Comparison of ENCODE assay signal across 1 cellular context in the genomic region with DNA sequence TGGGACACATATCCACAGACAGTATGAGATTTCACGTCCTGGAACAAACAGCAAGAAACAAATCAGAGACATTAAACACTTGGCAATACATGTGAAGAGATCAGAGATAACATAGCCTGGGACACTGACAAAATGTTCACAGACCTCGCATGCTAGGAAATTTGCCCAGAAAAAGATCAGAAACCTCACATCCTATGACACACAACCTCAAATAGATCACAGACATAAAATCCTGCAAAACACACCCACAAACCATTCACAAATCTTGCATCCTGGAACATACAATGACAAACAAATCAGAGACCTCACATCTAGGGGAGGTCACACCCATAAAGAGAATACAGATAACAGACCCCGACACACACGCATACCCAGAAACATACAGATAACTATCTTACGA.
TF ChIP-seq lines count a peak whose summit lies in the region.

No MANE protein-coding gene starts in this region.

TF ChIP-seq in WTC11, 78 proteins besides CTCF, POLR2A, EP300 and RAD21 (continued from another document):
- TF ChIP-seq, protein P1, sequence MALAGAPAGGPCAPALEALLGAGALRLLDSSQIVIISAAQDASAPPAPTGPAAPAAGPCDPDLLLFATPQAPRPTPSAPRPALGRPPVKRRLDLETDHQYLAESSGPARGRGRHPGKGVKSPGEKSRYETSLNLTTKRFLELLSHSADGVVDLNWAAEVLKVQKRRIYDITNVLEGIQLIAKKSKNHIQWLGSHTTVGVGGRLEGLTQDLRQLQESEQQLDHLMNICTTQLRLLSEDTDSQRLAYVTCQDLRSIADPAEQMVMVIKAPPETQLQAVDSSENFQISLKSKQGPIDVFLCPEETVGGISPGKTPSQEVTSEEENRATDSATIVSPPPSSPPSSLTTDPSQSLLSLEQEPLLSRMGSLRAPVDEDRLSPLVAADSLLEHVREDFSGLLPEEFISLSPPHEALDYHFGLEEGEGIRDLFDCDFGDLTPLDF (CRISPR knock-in tag; IDR thresholded peaks at IDR 0.05) = no peak
- TF ChIP-seq, protein P2, sequence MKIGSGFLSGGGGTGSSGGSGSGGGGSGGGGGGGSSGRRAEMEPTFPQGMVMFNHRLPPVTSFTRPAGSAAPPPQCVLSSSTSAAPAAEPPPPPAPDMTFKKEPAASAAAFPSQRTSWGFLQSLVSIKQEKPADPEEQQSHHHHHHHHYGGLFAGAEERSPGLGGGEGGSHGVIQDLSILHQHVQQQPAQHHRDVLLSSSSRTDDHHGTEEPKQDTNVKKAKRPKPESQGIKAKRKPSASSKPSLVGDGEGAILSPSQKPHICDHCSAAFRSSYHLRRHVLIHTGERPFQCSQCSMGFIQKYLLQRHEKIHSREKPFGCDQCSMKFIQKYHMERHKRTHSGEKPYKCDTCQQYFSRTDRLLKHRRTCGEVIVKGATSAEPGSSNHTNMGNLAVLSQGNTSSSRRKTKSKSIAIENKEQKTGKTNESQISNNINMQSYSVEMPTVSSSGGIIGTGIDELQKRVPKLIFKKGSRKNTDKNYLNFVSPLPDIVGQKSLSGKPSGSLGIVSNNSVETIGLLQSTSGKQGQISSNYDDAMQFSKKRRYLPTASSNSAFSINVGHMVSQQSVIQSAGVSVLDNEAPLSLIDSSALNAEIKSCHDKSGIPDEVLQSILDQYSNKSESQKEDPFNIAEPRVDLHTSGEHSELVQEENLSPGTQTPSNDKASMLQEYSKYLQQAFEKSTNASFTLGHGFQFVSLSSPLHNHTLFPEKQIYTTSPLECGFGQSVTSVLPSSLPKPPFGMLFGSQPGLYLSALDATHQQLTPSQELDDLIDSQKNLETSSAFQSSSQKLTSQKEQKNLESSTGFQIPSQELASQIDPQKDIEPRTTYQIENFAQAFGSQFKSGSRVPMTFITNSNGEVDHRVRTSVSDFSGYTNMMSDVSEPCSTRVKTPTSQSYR (CRISPR knock-in tag; IDR thresholded peaks at IDR 0.05) = no peak
- TF ChIP-seq, protein P3, sequence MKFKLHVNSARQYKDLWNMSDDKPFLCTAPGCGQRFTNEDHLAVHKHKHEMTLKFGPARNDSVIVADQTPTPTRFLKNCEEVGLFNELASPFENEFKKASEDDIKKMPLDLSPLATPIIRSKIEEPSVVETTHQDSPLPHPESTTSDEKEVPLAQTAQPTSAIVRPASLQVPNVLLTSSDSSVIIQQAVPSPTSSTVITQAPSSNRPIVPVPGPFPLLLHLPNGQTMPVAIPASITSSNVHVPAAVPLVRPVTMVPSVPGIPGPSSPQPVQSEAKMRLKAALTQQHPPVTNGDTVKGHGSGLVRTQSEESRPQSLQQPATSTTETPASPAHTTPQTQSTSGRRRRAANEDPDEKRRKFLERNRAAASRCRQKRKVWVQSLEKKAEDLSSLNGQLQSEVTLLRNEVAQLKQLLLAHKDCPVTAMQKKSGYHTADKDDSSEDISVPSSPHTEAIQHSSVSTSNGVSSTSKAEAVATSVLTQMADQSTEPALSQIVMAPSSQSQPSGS (CRISPR knock-in tag; IDR thresholded peaks at IDR 0.05; ENCODE audit: borderline replicate concordance, low read depth) = no peak
- no peak for TF ChIP-seq ZNF219 (CRISPR knock-in tag; IDR thresholded peaks at IDR 0.05; ENCODE audit: borderline replicate concordance)
